9 cellular contexts compared by ENCODE assay signal in genomic region chr3:45507820-45508317, GRCh38.
DNase-seq lines count a peak whose midpoint lies in the region; ATAC-seq and TF ChIP-seq lines count a peak whose summit lies in the region.
"Had no signal": no experiment of that assay in that cellular context is flagged by ENCODE, and none has a peak within 500 bp of the region (broad histone marks: within the 10 kb centered on the region; RNA-seq: fewer than 3 reads in every experiment).

No MANE protein-coding gene starts in this region.

- peak overlapping the region; percentile 1 for H3K9ac ChIP-seq in HUES6 (ENCODE audit: low read length)

- H3K27ac ChIP-seq in AG04450 (ENCODE audit: low read depth, low read length), result peak overlapping the region; percentile 97
- H3K27ac ChIP-seq in HUES6 (ENCODE audit: low read depth, low read length), result 0 out of 2 replicates have a peak overlapping the region, but pooled peaks have one; percentile 26
- H3K27ac ChIP-seq: neutrophil had no signal

- peaks cover 41% of the 10 kb centered on the region for H3K4me1 ChIP-seq in HUES6 (ENCODE audit: control insufficient read depth, insufficient read depth, low read length)

- ATAC-seq in GM18498 (IDR thresholded peaks at IDR 0.05; ENCODE audit: unreplicated experiment), result no peak
- ATAC-seq in GM19328 (IDR thresholded peaks at IDR 0.05; ENCODE audit: unreplicated experiment), result no peak

- no peaks in the 10 kb centered on the region for H3K27me3 ChIP-seq in AG04450 (ENCODE audit: control insufficient read depth, insufficient read depth, low read length)
- no peaks in the 10 kb centered on the region for H3K27me3 ChIP-seq in HUES6 (ENCODE audit: control insufficient read depth, insufficient read depth, low read length)
- H3K27me3 ChIP-seq in kidney epithelial cell (ENCODE audit: control insufficient read depth, insufficient read depth, low read length), result no peaks in the 10 kb centered on the region
- H3K27me3 ChIP-seq: neutrophil had no signal

- TF ChIP-seq CTCF in AG04450 (IDR thresholded peaks at IDR 0.05; ENCODE audit: low read depth, low read length) (peak; percentile 81), kidney epithelial cell (IDR thresholded peaks at IDR 0.05; ENCODE audit: insufficient read depth, low read length, poor library complexity, severe bottlenecking) (peak; percentile 55)

- H3K36me3 ChIP-seq in HUES6 (ENCODE audit: control insufficient read depth, insufficient read depth, low read length) (peaks cover 5% of the 10 kb centered on the region), kidney epithelial cell (ENCODE audit: control insufficient read depth, insufficient read depth, low read length) (no peaks in the 10 kb centered on the region)
- H3K36me3 ChIP-seq: neutrophil had no signal

- CTCF ChIA-PET in AG04450 (lab: Charles Lee), result interaction anchor here (0.6 to 10.7 kb wide), 41 partner anchors 9 to 593 kb away, joined by 3 to 287 read pairs (median 4); partner anchors contain the start of genes SACM1L and TMEM158

- DNase-seq in AG04450 (ENCODE audit: low read depth, low spot score) (no peak), brain pericyte (ENCODE audit: low read depth, low spot score) (peak; percentile 55), kidney epithelial cell (ENCODE audit: low read depth) (no peak)
- DNase-seq in NK-92 treated with Interleukin-12 subunit alpha and Interleukin-12 subunit beta, amount 100 ng/mL, for 24 hours (lab: John Stamatoyannopoulos, UW), result no peak
- no peak for DNase-seq in activated naive CD4-positive, alpha-beta T cell treated with anti-CD3 and anti-CD28 coated beads, Interleukin-2, amount 50 U/mL, for 16 hours

- H3K4me3 ChIP-seq in AG04450 (ENCODE audit: low read depth, low read length) (no peak overlapping the region; the same call in 1 of the 2 replicates), HUES6 (ENCODE audit: low read depth, low read length) (no peak overlapping the region), kidney epithelial cell (ENCODE audit: low read depth, low read length) (no peak overlapping the region)

- H3K9me3 ChIP-seq in AG04450 (ENCODE audit: control insufficient read depth, insufficient read depth, low read length) (no peaks in the 10 kb centered on the region), HUES6 (ENCODE audit: control insufficient read depth, insufficient read depth, low read depth, low read length) (no peaks in the 10 kb centered on the region)
- H3K9me3 ChIP-seq: neutrophil had no signal

- POLR2A ChIA-PET in AG04450 (lab: Yijun Ruan, JAX), result interaction anchor here (0.6 to 2.5 kb wide), 8 partner anchors 152 to 859 kb away, joined by 3 to 14 read pairs (median 4); partner anchors contain the start of genes EXOSC7, ZDHHC3 and ZNF35
